19 cellular contexts compared by ENCODE assay signal in genomic region chr9:136367296-136368145, GRCh38. TPM values are rescaled to one million over a fixed set of nuclear protein-coding genes. Genes with fewer than 3 reads are reported as not detected.
A peak's percentile ranks its signal among the peaks of the same experiment; 100 is the strongest.
DNase-seq lines count a peak whose midpoint lies in the region; ATAC-seq and TF ChIP-seq lines count a peak whose summit lies in the region.
"Had no signal": no experiment of that assay in that cellular context is flagged by ENCODE, and none has a peak within 500 bp of the region (broad histone marks: within the 10 kb centered on the region; RNA-seq: fewer than 3 reads in every experiment).

No MANE protein-coding gene starts in this region.

- no peak overlapping the region for H3K27ac Mint-ChIP-seq in activated CD8-positive, alpha-beta T cell treated with anti-CD3 and anti-CD28 coated beads, Interleukin-2, amount 10 ng/mL, durations not matched to agents 7 days and 5 days
- H3K27ac Mint-ChIP-seq: CD8-positive, alpha-beta T cell had no signal

- no peaks in the 10 kb centered on the region for H3K36me3 Mint-ChIP-seq in activated CD8-positive, alpha-beta T cell treated with anti-CD3 and anti-CD28 coated beads, Interleukin-2, amount 10 ng/mL, durations not matched to agents 7 days and 5 days (ENCODE audit: low read depth)
- H3K36me3 Mint-ChIP-seq: CD8-positive, alpha-beta T cell had no signal

- ATAC-seq in activated CD8-positive, alpha-beta T cell treated with anti-CD3 and anti-CD28 coated beads, Interleukin-2, amount 10 ng/mL, durations not matched to agents 7 days and 5 days, result no peak
- ATAC-seq: CD8-positive, alpha-beta T cell; GM12878 had no signal

- POLR2A ChIA-PET in activated CD8-positive, alpha-beta T cell treated with anti-CD3 and anti-CD28 coated beads, Interleukin-2, amount 10 ng/mL, durations not matched to agents 7 days and 5 days (lab: Charles Lee), result interaction anchor here (1.2 kb wide), 1 partner anchor 9 kb away, joined by 4 read pairs; no protein-coding TSS in a partner anchor

- CTCF ChIA-PET in activated CD8-positive, alpha-beta T cell treated with anti-CD3 and anti-CD28 coated beads, Interleukin-2, amount 10 ng/mL, durations not matched to agents 7 days and 5 days (lab: Charles Lee), result interaction anchor here (1.2 kb wide), 1 partner anchor 33 kb away, joined by 3 read pairs; no protein-coding TSS in a partner anchor

- H3K27me3 Mint-ChIP-seq in activated CD8-positive, alpha-beta T cell treated with anti-CD3 and anti-CD28 coated beads, Interleukin-2, amount 10 ng/mL, durations not matched to agents 7 days and 5 days (ENCODE audit: low read depth), result no peaks in the 10 kb centered on the region

- peaks cover 10% of the 10 kb centered on the region for H3K4me1 Mint-ChIP-seq in activated CD8-positive, alpha-beta T cell treated with anti-CD3 and anti-CD28 coated beads, Interleukin-2, amount 10 ng/mL, durations not matched to agents 7 days and 5 days (ENCODE audit: low read depth)

- no peak overlapping the region for H3K4me3 Mint-ChIP-seq in activated CD8-positive, alpha-beta T cell treated with anti-CD3 and anti-CD28 coated beads, Interleukin-2, amount 10 ng/mL, durations not matched to agents 7 days and 5 days
- H3K4me3 Mint-ChIP-seq: CD8-positive, alpha-beta T cell had no signal

- DNase-seq in NCI-H748 (lab: John Stamatoyannopoulos, UW; ENCODE audit: unreplicated experiment), result peak; percentile 19
- no peak for DNase-seq in NCI-H748 treated with DMSO at 0.1 percent for 48 hours (lab: John Stamatoyannopoulos, UW)
- peak; percentile 64 for DNase-seq in left kidney (ENCODE audit: low read depth, low spot score)
- DNase-seq in NOMO-1 (lab: John Stamatoyannopoulos, UW; ENCODE audit: unreplicated experiment in 2 of 2), result no peak
- no peak for DNase-seq in activated CD8-positive, alpha-beta T cell treated with anti-CD3 and anti-CD28 coated beads, Interleukin-2, amount 10 ng/mL, durations not matched to agents 7 days and 5 days
- DNase-seq: BE2C; CD8-positive, alpha-beta T cell; DMS53; EL; GM23248; HCEC 1CT; MM.1S; NCI-H1092 treated with DMSO at 0.1 percent for 48 hours; NCI-H1694; NCI-H2081 treated with DMSO at 0.1 percent for 48 hours; NCI-H510A; SW 1271 had no signal

- peak; percentile 12; the same call in 1 of the 2 replicates for TF ChIP-seq POLR2A in Raji (IDR thresholded peaks at IDR 0.05; ENCODE audit: insufficient read depth, low read depth, low read length)

- no peaks in the 10 kb centered on the region for H3K9me3 Mint-ChIP-seq in activated CD8-positive, alpha-beta T cell treated with anti-CD3 and anti-CD28 coated beads, Interleukin-2, amount 10 ng/mL, durations not matched to agents 7 days and 5 days (ENCODE audit: insufficient read depth)
- H3K9me3 Mint-ChIP-seq: CD8-positive, alpha-beta T cell had no signal

RNA-seq across cellular contexts. Expression of gene DNLZ, which starts 4.0 kb away (rescaled TPM):
- total RNA-seq in activated CD8-positive, alpha-beta T cell treated with anti-CD3 and anti-CD28 coated beads, Interleukin-2, amount 10 ng/mL, durations not matched to agents 7 days and 5 days, result 10 to 100 TPM; 20.4 to 21.6 TPM

RNA-seq across cellular contexts. Expression of gene CARD9, which starts 5.9 kb away (rescaled TPM):
- total RNA-seq in activated CD8-positive, alpha-beta T cell treated with anti-CD3 and anti-CD28 coated beads, Interleukin-2, amount 10 ng/mL, durations not matched to agents 7 days and 5 days, result 1 to 10 TPM; 1.3 to 1.4 TPM

RNA-seq across cellular contexts. Expression of gene SNAPC4, which starts 32.4 kb away (rescaled TPM):
- total RNA-seq in activated CD8-positive, alpha-beta T cell treated with anti-CD3 and anti-CD28 coated beads, Interleukin-2, amount 10 ng/mL, durations not matched to agents 7 days and 5 days, result 1 to 10 TPM; 9.5 to 9.6 TPM

RNA-seq across cellular contexts. Expression of gene GPSM1, which starts 40.2 kb away (rescaled TPM):
- total RNA-seq in activated CD8-positive, alpha-beta T cell treated with anti-CD3 and anti-CD28 coated beads, Interleukin-2, amount 10 ng/mL, durations not matched to agents 7 days and 5 days, result 1 to 10 TPM; 1.8 to 2.3 TPM

RNA-seq across cellular contexts. Expression of gene ENTR1, which starts 42.9 kb away (rescaled TPM):
- total RNA-seq in activated CD8-positive, alpha-beta T cell treated with anti-CD3 and anti-CD28 coated beads, Interleukin-2, amount 10 ng/mL, durations not matched to agents 7 days and 5 days, result 10 to 100 TPM; 52.8 to 54.3 TPM

Comparison
In these comparisons a context has a peak if more than half of its experiments do, and no peak if none do; other contexts are left out.
1. DNase-seq: peak in NCI-H748 (single experiment) and left kidney (single experiment); none in NCI-H748 treated with DMSO at 0.1 percent for 48 hours (single experiment), NOMO-1 (0 of 2) and activated CD8-positive, alpha-beta T cell treated with anti-CD3 and anti-CD28 coated beads, Interleukin-2, amount 10 ng/mL, durations not matched to agents 7 days and 5 days (single experiment).